2 cellular contexts compared by ENCODE assay signal in the genomic region with DNA sequence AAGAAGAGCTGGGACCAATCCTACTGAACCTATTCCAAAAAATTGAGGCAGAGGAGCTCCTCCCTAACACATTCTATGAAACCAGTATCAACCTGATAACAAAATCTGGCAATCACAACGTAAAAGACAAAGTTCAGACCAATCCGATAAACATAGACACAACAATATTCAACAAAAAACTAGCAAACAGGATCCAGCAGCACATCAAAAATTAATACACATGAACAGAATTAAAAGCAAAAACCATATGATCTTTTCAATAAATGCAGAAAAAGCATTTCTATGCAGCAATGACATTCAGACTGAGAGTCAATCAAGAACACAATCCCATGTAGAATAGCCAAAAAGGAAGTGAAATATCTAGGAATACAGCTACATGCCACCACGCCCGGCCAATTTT.
TF ChIP-seq lines count a peak whose summit lies in the region.

No MANE protein-coding gene starts in this region.

TF ChIP-seq in HepG2, 621 proteins besides CTCF, POLR2A, EP300 and RAD21:
- TF ChIP-seq NONO (IDR thresholded peaks at IDR 0.05) (0 out of 2 replicates have a peak, but pooled peaks have one; percentile 51), NONO (CRISPR knock-in tag; conservative IDR thresholded peaks at IDR 0.05) (no peak), NR2C2 (CRISPR knock-in tag; IDR thresholded peaks at IDR 0.05; ENCODE audit: borderline replicate concordance) (no peak), ZNF589 (CRISPR knock-in tag; conservative IDR thresholded peaks at IDR 0.05) (no peak), ZNF282 (IDR thresholded peaks at IDR 0.05; ENCODE audit: partially characterized antibody) (peak; percentile 63), SIX1 (CRISPR knock-in tag; IDR thresholded peaks at IDR 0.05; ENCODE audit: borderline replicate concordance) (no peak), ETV6 (CRISPR knock-in tag; conservative IDR thresholded peaks at IDR 0.05) (no peak), ATF7 (IDR thresholded peaks at IDR 0.05) (no peak), ATF7 (CRISPR knock-in tag; IDR thresholded peaks at IDR 0.05) (no peak)
- TF ChIP-seq, protein P1, sequence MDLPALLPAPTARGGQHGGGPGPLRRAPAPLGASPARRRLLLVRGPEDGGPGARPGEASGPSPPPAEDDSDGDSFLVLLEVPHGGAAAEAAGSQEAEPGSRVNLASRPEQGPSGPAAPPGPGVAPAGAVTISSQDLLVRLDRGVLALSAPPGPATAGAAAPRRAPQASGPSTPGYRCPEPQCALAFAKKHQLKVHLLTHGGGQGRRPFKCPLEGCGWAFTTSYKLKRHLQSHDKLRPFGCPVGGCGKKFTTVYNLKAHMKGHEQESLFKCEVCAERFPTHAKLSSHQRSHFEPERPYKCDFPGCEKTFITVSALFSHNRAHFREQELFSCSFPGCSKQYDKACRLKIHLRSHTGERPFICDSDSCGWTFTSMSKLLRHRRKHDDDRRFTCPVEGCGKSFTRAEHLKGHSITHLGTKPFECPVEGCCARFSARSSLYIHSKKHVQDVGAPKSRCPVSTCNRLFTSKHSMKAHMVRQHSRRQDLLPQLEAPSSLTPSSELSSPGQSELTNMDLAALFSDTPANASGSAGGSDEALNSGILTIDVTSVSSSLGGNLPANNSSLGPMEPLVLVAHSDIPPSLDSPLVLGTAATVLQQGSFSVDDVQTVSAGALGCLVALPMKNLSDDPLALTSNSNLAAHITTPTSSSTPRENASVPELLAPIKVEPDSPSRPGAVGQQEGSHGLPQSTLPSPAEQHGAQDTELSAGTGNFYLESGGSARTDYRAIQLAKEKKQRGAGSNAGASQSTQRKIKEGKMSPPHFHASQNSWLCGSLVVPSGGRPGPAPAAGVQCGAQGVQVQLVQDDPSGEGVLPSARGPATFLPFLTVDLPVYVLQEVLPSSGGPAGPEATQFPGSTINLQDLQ (CRISPR knock-in tag; IDR thresholded peaks at IDR 0.05), result no peak

TF ChIP-seq in H1, 55 proteins besides CTCF, POLR2A, EP300 and RAD21:
- TF ChIP-seq CBX5 (IDR thresholded peaks at IDR 0.05; ENCODE audit: low read depth, low read length) (no peak), BACH1 (IDR thresholded peaks at IDR 0.05; ENCODE audit: low read length) (no peak), TAF1 (IDR thresholded peaks at IDR 0.05; ENCODE audit: low read depth, low read length) (no peak), SIRT6 (IDR thresholded peaks at IDR 0.05; ENCODE audit: low read length) (no peak), GTF2F1 (IDR thresholded peaks at IDR 0.05; ENCODE audit: borderline replicate concordance, low read depth, low read length) (no peak), TEAD4 (IDR thresholded peaks at IDR 0.05; ENCODE audit: low read depth, low read length) (no peak), SIN3A (conservative IDR thresholded peaks at IDR 0.05 in 1 of 2, IDR thresholded peaks at IDR 0.05 in 1 of 2; ENCODE audit: low read depth in 1 of 2, low read length in 2 of 2) (no peak), RNF2 (IDR thresholded peaks at IDR 0.05; ENCODE audit: borderline replicate concordance, low read depth, low read length, missing control alignments, poor library complexity, severe bottlenecking) (no peak), JUN (IDR thresholded peaks at IDR 0.05; ENCODE audit: low read depth, low read length) (no peak), JUND (IDR thresholded peaks at IDR 0.05; ENCODE audit: low read length) (no peak), RFX5 (IDR thresholded peaks at IDR 0.05; ENCODE audit: borderline replicate concordance, low read depth, low read length) (no peak), RBBP5 (IDR thresholded peaks at IDR 0.05; ENCODE audit: borderline replicate concordance, low read depth, low read length) (no peak), USF2 (IDR thresholded peaks at IDR 0.05; ENCODE audit: low read length) (no peak)
